Comparison of ENCODE assay signal across 17 cellular contexts in genomic region chr14:100614803-100615202, GRCh38. TPM values are rescaled to one million over a fixed set of nuclear protein-coding genes. Genes with fewer than 3 reads are reported as not detected.
DNase-seq lines count a peak whose midpoint lies in the region; ATAC-seq and TF ChIP-seq lines count a peak whose summit lies in the region.
"Had no signal": no experiment of that assay in that cellular context is flagged by ENCODE, and none has a peak within 500 bp of the region (broad histone marks: within the 10 kb centered on the region; RNA-seq: fewer than 3 reads in every experiment).

No MANE protein-coding gene starts in this region.

- peaks cover 0 to 4% of the 10 kb centered on the region in 2 donors for H3K4me1 ChIP-seq in neuronal stem cell (ENCODE audit: control insufficient read depth in 2 of 2, insufficient read depth in 1 of 2, low read depth in 1 of 2, low read length in 2 of 2)
- H3K4me1 ChIP-seq: A549, Caco-2 had no signal

- H3K23ac ChIP-seq in neuronal stem cell (ENCODE audit: low read depth, low read length, poor library complexity), result no peak overlapping the region

- DNase-seq in natural killer cell treated with Interleukin-12 subunit alpha and Interleukin-12 subunit beta and Interleukin-15 and Interleukin-18, amount 100 ng/mL, for 72 hours (ENCODE audit: low spot score), result peak; percentile 38
- no peak for DNase-seq in natural killer cell
- no peak for DNase-seq in neuronal stem cell (ENCODE audit: low spot score)
- DNase-seq: AML-193; Caco-2; Calu3; CD4-positive, alpha-beta T cell; CD8-positive, alpha-beta T cell; DMS79 treated with DMSO at 0.1 percent for 48 hours; GF-D8 had no signal

- H3K9me3 ChIP-seq in neuronal stem cell (replicated peaks in 1 of 2; ENCODE audit: control insufficient read depth in 2 of 2, insufficient read depth in 1 of 2, low read depth in 1 of 2, low read length in 2 of 2), result no peaks in the 10 kb centered on the region
- H3K9me3 ChIP-seq: A549; BLaER1 treated with 17β-estradiol and CSF1 and Interleukin-3, amounts not matched to agents 10 nM and 100 nM; Caco-2 had no signal

- peak overlapping the region; percentile 15 for H3K9ac ChIP-seq in neuronal stem cell (ENCODE audit: low read depth, low read length, poor library complexity)
- H3K9ac ChIP-seq: BLaER1 treated with 17β-estradiol and CSF1 and Interleukin-3, amounts not matched to agents 10 nM and 100 nM had no signal

- peaks cover 0 to 16% (median 0%) of the 10 kb centered on the region in 3 experiments for H3K27me3 ChIP-seq in neuronal stem cell (ENCODE audit: control insufficient read depth in 3 of 3, insufficient read depth in 3 of 3, low read depth in 1 of 3, low read length in 3 of 3)
- H3K27me3 ChIP-seq: BLaER1 treated with 17β-estradiol and CSF1 and Interleukin-3, amounts not matched to agents 10 nM and 100 nM had no signal

- H2BK120ac ChIP-seq in neuronal stem cell (ENCODE audit: low read depth, low read length), result no peak overlapping the region

- H3K4me1 Mint-ChIP-seq in natural killer cell treated with Interleukin-12 subunit alpha and Interleukin-12 subunit beta and Interleukin-15 and Interleukin-18, amount 100 ng/mL, for 72 hours (ENCODE audit: low read depth in 2 of 2), result peaks cover 15 to 16% of the 10 kb centered on the region in 2 donors
- peaks cover 25% of the 10 kb centered on the region in 2 donors for H3K4me1 Mint-ChIP-seq in natural killer cell
- H3K4me1 Mint-ChIP-seq: B cell had no signal

- H3K4me3 ChIP-seq in neuronal stem cell (ENCODE audit: low read length in 2 of 2), result no peak overlapping the region
- H3K4me3 ChIP-seq: A549; BLaER1 treated with 17β-estradiol and CSF1 and Interleukin-3, amounts not matched to agents 10 nM and 100 nM had no signal

- no peak for ATAC-seq in natural killer cell treated with Interleukin-12 subunit alpha and Interleukin-12 subunit beta and Interleukin-15 and Interleukin-18, amount 100 ng/mL, for 72 hours
- ATAC-seq in natural killer cell (no peak), HG03432 (IDR thresholded peaks at IDR 0.05; ENCODE audit: unreplicated experiment) (no peak), HG03139 (IDR thresholded peaks at IDR 0.05; ENCODE audit: unreplicated experiment) (no peak)
- ATAC-seq: A549; CD8-positive, alpha-beta T cell had no signal

- H2BK15ac ChIP-seq in neuronal stem cell (ENCODE audit: low read length), result no peak overlapping the region

- no peak overlapping the region for H2AFZ ChIP-seq in neuronal stem cell (ENCODE audit: low read length)

- no peak overlapping the region for H3K27ac ChIP-seq in neuronal stem cell (replicated peaks; ENCODE audit: low read length)
- H3K27ac ChIP-seq: 22Rv1; A549; BLaER1 treated with 17β-estradiol and CSF1 and Interleukin-3, amounts not matched to agents 10 nM and 100 nM; C4-2B had no signal

- no peak overlapping the region for H3K18ac ChIP-seq in neuronal stem cell (ENCODE audit: low read length)

- H3K4me2 ChIP-seq in neuronal stem cell (ENCODE audit: insufficient read depth, low read length, poor library complexity, severe bottlenecking), result no peak overlapping the region
- H3K4me2 ChIP-seq: A549 had no signal

- H3K4me3 Mint-ChIP-seq in natural killer cell treated with Interleukin-12 subunit alpha and Interleukin-12 subunit beta and Interleukin-15 and Interleukin-18, amount 100 ng/mL, for 72 hours, result no peak overlapping the region
- no peak overlapping the region for H3K4me3 Mint-ChIP-seq in natural killer cell
- H3K4me3 Mint-ChIP-seq: B cell; CD4-positive, alpha-beta T cell; CD8-positive, alpha-beta T cell had no signal

- no peak for TF ChIP-seq CTCF in natural killer cell (IDR thresholded peaks at IDR 0.05)

- no peak overlapping the region for H2BK12ac ChIP-seq in neuronal stem cell (ENCODE audit: low read length)

- intact Hi-C loops in natural killer cell (cut with micrococcal nuclease), result no loop called here

- no peak overlapping the region for H4K91ac ChIP-seq in neuronal stem cell (ENCODE audit: low read depth, low read length, poor library complexity)

- peaks cover 8 to 17% of the 10 kb centered on the region in 2 donors for H3K27me3 Mint-ChIP-seq in natural killer cell treated with Interleukin-12 subunit alpha and Interleukin-12 subunit beta and Interleukin-15 and Interleukin-18, amount 100 ng/mL, for 72 hours
- H3K27me3 Mint-ChIP-seq in natural killer cell (ENCODE audit: low read depth in 2 of 2), result peaks cover 18 to 24% of the 10 kb centered on the region in 2 donors
- H3K27me3 Mint-ChIP-seq: CD4-positive, alpha-beta T cell had no signal

- H3K9me3 Mint-ChIP-seq in natural killer cell treated with Interleukin-12 subunit alpha and Interleukin-12 subunit beta and Interleukin-15 and Interleukin-18, amount 100 ng/mL, for 72 hours, result no peaks in the 10 kb centered on the region
- H3K9me3 Mint-ChIP-seq in natural killer cell, result no peaks in the 10 kb centered on the region
- H3K9me3 Mint-ChIP-seq: CD4-positive, alpha-beta T cell; CD8-positive, alpha-beta T cell had no signal

- H4K8ac ChIP-seq in neuronal stem cell (ENCODE audit: low read depth, low read length), result no peak overlapping the region

- H3K36me3 ChIP-seq in neuronal stem cell (replicated peaks in 1 of 2; ENCODE audit: control insufficient read depth in 2 of 2, insufficient read depth in 2 of 2, low read length in 2 of 2), result no peaks in the 10 kb centered on the region
- H3K36me3 ChIP-seq: BLaER1 treated with 17β-estradiol and CSF1 and Interleukin-3, amounts not matched to agents 10 nM and 100 nM had no signal

- H2BK5ac ChIP-seq in neuronal stem cell (ENCODE audit: low read length), result no peak overlapping the region

- H3K79me1 ChIP-seq in neuronal stem cell (ENCODE audit: low read depth, low read length), result peaks cover 2% of the 10 kb centered on the region

- H3K4ac ChIP-seq in neuronal stem cell (ENCODE audit: low read length), result no peak overlapping the region

- no peaks in the 10 kb centered on the region for H3K36me3 Mint-ChIP-seq in natural killer cell treated with Interleukin-12 subunit alpha and Interleukin-12 subunit beta and Interleukin-15 and Interleukin-18, amount 100 ng/mL, for 72 hours
- H3K36me3 Mint-ChIP-seq in natural killer cell, result no peaks in the 10 kb centered on the region
- H3K36me3 Mint-ChIP-seq: CD8-positive, alpha-beta T cell had no signal

- no peak overlapping the region for H3K14ac ChIP-seq in neuronal stem cell (ENCODE audit: low read length)

- no peak overlapping the region for H3K27ac Mint-ChIP-seq in natural killer cell treated with Interleukin-12 subunit alpha and Interleukin-12 subunit beta and Interleukin-15 and Interleukin-18, amount 100 ng/mL, for 72 hours
- no peak overlapping the region for H3K27ac Mint-ChIP-seq in natural killer cell
- H3K27ac Mint-ChIP-seq: B cell; CD4-positive, alpha-beta T cell; CD8-positive, alpha-beta T cell had no signal

- no peak overlapping the region for H2AK5ac ChIP-seq in neuronal stem cell (ENCODE audit: low read depth, low read length)

RNA-seq across cellular contexts. Expression of gene BEGAIN, which starts 27.6 kb away (rescaled TPM):
- not detected for total RNA-seq in natural killer cell treated with Interleukin-12 subunit alpha and Interleukin-12 subunit beta and Interleukin-15 and Interleukin-18, amount 100 ng/mL, for 72 hours
- 1 to 10 TPM in 1 of 3 donors, under 1 TPM in 1, not detected in 1; 0.11 to 1.3 TPM for total RNA-seq in natural killer cell
- 20.9 TPM for polyA plus RNA-seq in neuronal stem cell (2013, experiment 1 of 2)
- 20.1 TPM for polyA plus RNA-seq in neuronal stem cell (2013, experiment 2 of 2)
- total RNA-seq: B cell had no signal
